In genomic region chr21:17438642-17439041, GRCh38 we compare ENCODE assay signal across 13 cellular contexts.
DNase-seq lines count a peak whose midpoint lies in the region; ATAC-seq and TF ChIP-seq lines count a peak whose summit lies in the region.
"Had no signal": no experiment of that assay in that cellular context is flagged by ENCODE, and none has a peak within 500 bp of the region (broad histone marks: within the 10 kb centered on the region; RNA-seq: fewer than 3 reads in every experiment).

No MANE protein-coding gene starts in this region.

- no peaks in the 10 kb centered on the region for H3K4me1 ChIP-seq in colonic mucosa

- H3K4me3 ChIP-seq in WERI-Rb-1 (ENCODE audit: low read depth, low read length) (no peak overlapping the region), colonic mucosa (no peak overlapping the region)

- no peak for ATAC-seq in GM18858 (IDR thresholded peaks at IDR 0.05; ENCODE audit: unreplicated experiment)
- ATAC-seq in sciatic nerve = no peak

- no peak overlapping the region for H3K9ac ChIP-seq in colonic mucosa (ENCODE audit: low read depth in 2 of 2, low read length in 2 of 2)

- intact Hi-C loops in sciatic nerve (cut with DNase I) (no loop called here), colonic mucosa (cut with DNase I) (no loop called here)

- H3K9me3 ChIP-seq in WERI-Rb-1 (ENCODE audit: severe bottlenecking) (no peaks in the 10 kb centered on the region), colonic mucosa (no peaks in the 10 kb centered on the region)

- H3K27ac ChIP-seq in WERI-Rb-1 (peak overlapping the region; percentile 39; the same call in 1 of the 2 replicates), layer of hippocampus (ENCODE audit: low read depth, low read length) (peak overlapping the region; percentile 60), colonic mucosa (no peak overlapping the region)

- peak; percentile 58 for DNase-seq in Ammon's horn (ENCODE audit: low spot score)
- DNase-seq in NCI-H2107 (lab: John Stamatoyannopoulos, UW) = peak; percentile 43
- peak; percentile 90 for DNase-seq in WERI-Rb-1
- no peak for DNase-seq in activated effector memory CD4-positive, alpha-beta T cell treated with Interleukin-2 at 50 U/mL for 16 hours
- DNase-seq in sciatic nerve (ENCODE audit: low spot score) = no peak
- no peak for DNase-seq in colonic mucosa
- DNase-seq: activated CD4-positive, alpha-beta memory T cell treated with anti-CD3 and anti-CD28 coated beads, Interleukin-2, amount 10 ng/mL, durations not matched to agents 7 days and 5 days; COR-L47; NCI-H1436; NK-92 treated with Interleukin-12 subunit alpha and Interleukin-12 subunit beta, amount 100 ng/mL, for 24 hours; SHP77 treated with DMSO at 0.1 percent for 48 hours had no signal

- H3K36me3 ChIP-seq in WERI-Rb-1 (no peaks in the 10 kb centered on the region), colonic mucosa (no peaks in the 10 kb centered on the region)

- TF ChIP-seq CTCF in WERI-Rb-1 (IDR thresholded peaks at IDR 0.05; ENCODE audit: low read depth, low read length) = no peak
- no peak for TF ChIP-seq CTCF in colonic mucosa (IDR thresholded peaks at IDR 0.05)

- H3K27me3 ChIP-seq in WERI-Rb-1 (ENCODE audit: insufficient read depth, low read depth, severe bottlenecking) (no peaks in the 10 kb centered on the region), layer of hippocampus (ENCODE audit: control insufficient read depth, insufficient read depth, low read length) (no peaks in the 10 kb centered on the region), colonic mucosa (no peaks in the 10 kb centered on the region)

Comparison
In these comparisons a context has a peak if more than half of its experiments do, and no peak if none do; other contexts are left out.
1. DNase-seq: peak in Ammon's horn (single experiment), NCI-H2107 (single experiment) and WERI-Rb-1 (single experiment); none in activated effector memory CD4-positive, alpha-beta T cell treated with Interleukin-2 at 50 U/mL for 16 hours (single experiment), sciatic nerve (single experiment) and colonic mucosa (single experiment).